ENCODE assay signal across 9 cellular contexts in the genomic region with DNA sequence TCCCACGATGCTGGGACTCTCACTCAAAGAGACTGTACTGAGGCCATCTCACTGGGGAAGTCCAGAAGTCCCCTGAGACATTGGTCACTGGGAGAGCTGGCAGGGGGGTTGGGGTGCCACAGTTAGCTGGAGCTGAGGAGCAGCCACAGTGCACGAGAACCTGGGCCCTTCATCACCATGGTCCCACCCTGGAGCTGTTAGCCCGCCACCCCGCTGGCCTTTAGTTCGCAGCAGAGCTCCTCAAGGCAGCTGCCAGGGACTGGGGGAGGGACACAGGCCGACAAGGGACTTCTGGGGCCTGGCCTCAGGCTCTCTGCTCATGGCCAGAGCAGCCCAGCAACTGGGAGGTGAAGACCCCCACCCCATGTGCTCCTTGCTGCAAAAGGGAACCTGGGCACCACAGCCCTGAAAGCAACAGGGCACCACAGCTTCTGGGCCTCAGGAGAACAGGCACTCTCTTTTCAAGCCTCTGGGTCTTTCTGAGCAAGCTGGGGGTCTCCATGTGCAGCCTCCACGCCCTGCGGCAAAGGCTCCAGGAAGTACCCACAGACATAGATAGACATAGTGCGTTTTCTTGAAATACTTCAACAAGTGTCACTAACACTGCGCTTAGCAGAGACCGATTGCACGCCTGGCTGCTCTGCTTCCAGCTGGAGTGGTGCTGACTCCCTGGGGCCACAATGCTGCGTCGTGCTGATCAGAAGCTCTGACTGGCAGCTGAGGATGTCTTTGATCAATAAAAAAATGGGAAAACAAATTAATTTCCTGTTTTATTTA. TPM values are rescaled to one million over a fixed set of nuclear protein-coding genes. Genes with fewer than 3 reads are reported as not detected.
DNase-seq lines count a peak whose midpoint lies in the region; ATAC-seq and TF ChIP-seq lines count a peak whose summit lies in the region.
"Had no signal": no experiment of that assay in that cellular context is flagged by ENCODE, and none has a peak within 500 bp of the region (broad histone marks: within the 10 kb centered on the region; RNA-seq: fewer than 3 reads in every experiment).

No MANE protein-coding gene starts in this region.

- H3K27ac ChIP-seq in OCI-LY7 (ENCODE audit: low read depth, low read length, poor library complexity, severe bottlenecking) (peak overlapping the region; percentile 89), psoas muscle (no peak overlapping the region)

- H3K4me2 ChIP-seq in OCI-LY7 (ENCODE audit: low read length) = peak overlapping the region; percentile 77

- POLR2A ChIA-PET in OCI-LY7 (lab: Charles Lee) = interaction anchor here (1.3 to 3.7 kb wide), 3 partner anchors 10 to 48 kb away, joined by 3 to 46 read pairs (median 4); no protein-coding TSS in a partner anchor

- H3K27me3 ChIP-seq in psoas muscle (ENCODE audit: insufficient read depth in 3 of 3, low read length in 2 of 3) = peaks cover 0 to 19% (median 9%) of the 10 kb centered on the region in 3 donors

- peak overlapping the region; percentile 38 for H3K4me3 ChIP-seq in OCI-LY7 (ENCODE audit: low read depth, low read length, poor library complexity, severe bottlenecking)
- H3K4me3 ChIP-seq in psoas muscle = no peak overlapping the region

- H3K9me3 ChIP-seq in OCI-LY7 (ENCODE audit: low read length) (no peaks in the 10 kb centered on the region), psoas muscle (no peaks in the 10 kb centered on the region)

- H3K9me2 ChIP-seq in OCI-LY7 (ENCODE audit: insufficient read depth, low read length) = no peaks in the 10 kb centered on the region

- no peak overlapping the region; the same call in 1 of the 2 replicates for H2AFZ ChIP-seq in OCI-LY7 (ENCODE audit: low read length)

- BruUV-seq in OCI-LY7 (replicated peaks; lab: Mats Ljungman, UMichigan) = no TSS peak

- H3K79me2 ChIP-seq in OCI-LY7 (ENCODE audit: insufficient read depth, low read depth, low read length) = peaks cover 4% of the 10 kb centered on the region; the same call in 1 of the 2 replicates

- H3K4me1 ChIP-seq in OCI-LY7 (ENCODE audit: insufficient read depth, low read length, poor library complexity, severe bottlenecking) (peaks cover 51% of the 10 kb centered on the region), psoas muscle (no peaks in the 10 kb centered on the region)

- no peaks in the 10 kb centered on the region for H4K20me1 ChIP-seq in OCI-LY7 (ENCODE audit: insufficient read depth, low read length)

- 92 to 95% (median 95%) methylated on average over 14 of the region's 14 CpGs for WGBS in psoas muscle, 3 donors

- H3K36me3 ChIP-seq in OCI-LY7 (ENCODE audit: insufficient read depth, low read length) = no peaks in the 10 kb centered on the region
- no peaks in the 10 kb centered on the region for H3K36me3 ChIP-seq in psoas muscle (ENCODE audit: insufficient read depth in 1 of 2, low read depth in 1 of 2)

- CTCF ChIA-PET in OCI-LY7 (lab: Charles Lee; ENCODE audit: unreplicated experiment) = interaction anchor here (1.0 to 1.7 kb wide), 2 partner anchors 9 to 13 kb away, joined by 5 to 6 read pairs; no protein-coding TSS in a partner anchor

- peak; percentile 36 for ATAC-seq in GM18907 (IDR thresholded peaks at IDR 0.05; ENCODE audit: unreplicated experiment)
- ATAC-seq in GM21825 (IDR thresholded peaks at IDR 0.05; ENCODE audit: unreplicated experiment) = peak; percentile 42
- no peak for ATAC-seq in psoas muscle
- no peak for ATAC-seq in GM19455 (IDR thresholded peaks at IDR 0.05; ENCODE audit: unreplicated experiment)

- TF ChIP-seq CTCF in OCI-LY7 (conservative IDR thresholded peaks at IDR 0.05; ENCODE audit: low read length) = no peak
- TF ChIP-seq CTCF in psoas muscle (IDR thresholded peaks at IDR 0.05) = no peak

- intact Hi-C loops in OCI-LY7 (cut with micrococcal nuclease; ENCODE audit: unreplicated experiment) (loop anchor here (1.0 to 2.0 kb wide), 2 partner anchors 8 to 47 kb away; a partner anchor contains a TSS), psoas muscle (cut with DNase I) (no loop called here)

- DNase-seq in OCI-LY7 (ENCODE audit: low spot score) = peak; percentile 80
- DNase-seq in psoas muscle = peak; percentile 7 to 39
- no peak for DNase-seq in NCI-H2196 treated with DMSO at 0.1 percent for 48 hours (lab: John Stamatoyannopoulos, UW; ENCODE audit: unreplicated experiment)
- DNase-seq in activated CD4-positive, alpha-beta T cell treated with anti-CD3 and anti-CD28 coated beads for 1 hour = no peak
- DNase-seq: activated naive CD4-positive, alpha-beta T cell; NCI-H2029 had no signal

RNA-seq across cellular contexts. Expression of a gene that starts 46.0 kb away (rescaled TPM):
- 10.6 and 11.0 TPM in 2 replicates for total RNA-seq in OCI-LY7 (2014; rRNA removed; shearing (Covaris generic))
- total RNA-seq in OCI-LY7 (2022) = 23.2 and 27.8 TPM in 2 replicates
- total RNA-seq in psoas muscle = 1 to 10 TPM; 1.3 to 2.9 (median 1.8) TPM
- 1 to 10 TPM in 1 of 3 donors, under 1 TPM in 2; 0.70 to 1.8 (median 0.73) TPM for polyA plus RNA-seq in psoas muscle

Comparison
In these comparisons a context has a peak if more than half of its experiments do, and no peak if none do; other contexts are left out.
1. ATAC-seq: peak in GM18907 (single experiment) and GM21825 (single experiment); none in psoas muscle (0 of 4) and GM19455 (single experiment).
2. DNase-seq: peak in OCI-LY7 (single experiment) and psoas muscle (2 of 2); none in NCI-H2196 treated with DMSO at 0.1 percent for 48 hours (single experiment) and activated CD4-positive, alpha-beta T cell treated with anti-CD3 and anti-CD28 coated beads for 1 hour (single experiment).